Comparison of ENCODE assay signal across 9 cellular contexts in genomic region chr1:9127395-9128160, GRCh38. TPM values are rescaled to one million over a fixed set of nuclear protein-coding genes. Genes with fewer than 3 reads are reported as not detected.
DNase-seq lines count a peak whose midpoint lies in the region.
"Had no signal": no experiment of that assay in that cellular context is flagged by ENCODE, and none has a peak within 500 bp of the region (broad histone marks: within the 10 kb centered on the region; RNA-seq: fewer than 3 reads in every experiment).

No MANE protein-coding gene starts in this region.

- H3K27me3 Mint-ChIP-seq in activated T-helper 2 cell treated with anti-CD3 and anti-CD28 coated beads, Interferon-gamma antibody, Interleukin-2, Interleukin-4, amounts not matched to agents 10 μg/mL and 5 μg/mL and 100 μg/mL, durations not matched to agents 14 hours and 24 hours and 36 hours (ENCODE audit: low read depth) = peaks cover 11% of the 10 kb centered on the region

- H3K9ac ChIP-seq in iPS-15b (ENCODE audit: low read depth, low read length) (no peak overlapping the region), skeletal muscle tissue (ENCODE audit: low read depth in 1 of 3, low read length in 3 of 3) (peak overlapping the region; percentile 95 to 100 (median 99))

- H3K4me3 ChIP-seq in H7 (ENCODE audit: insufficient read depth, low read depth, low read length) (peak overlapping the region; percentile 73), iPS-15b (ENCODE audit: low read depth, low read length) (peak overlapping the region; percentile 66), skeletal muscle tissue (ENCODE audit: low read length in 3 of 3) (peak overlapping the region; percentile 76 to 93 (median 78))

- no peaks in the 10 kb centered on the region for H3K36me3 Mint-ChIP-seq in activated T-helper 2 cell treated with anti-CD3 and anti-CD28 coated beads, Interferon-gamma antibody, Interleukin-2, Interleukin-4, amounts not matched to agents 10 μg/mL and 5 μg/mL and 100 μg/mL, durations not matched to agents 14 hours and 24 hours and 36 hours (ENCODE audit: low read depth)

- H3K36me3 ChIP-seq in H7 (replicated peaks; ENCODE audit: control insufficient read depth, insufficient read depth, low read length) (no peaks in the 10 kb centered on the region), iPS-15b (ENCODE audit: control insufficient read depth, insufficient read depth, low read length) (no peaks in the 10 kb centered on the region), skeletal muscle tissue (ENCODE audit: control insufficient read depth in 3 of 3, insufficient read depth in 3 of 3, low read length in 3 of 3) (no peaks in the 10 kb centered on the region)

- H3K4me3 Mint-ChIP-seq in activated T-helper 2 cell treated with anti-CD3 and anti-CD28 coated beads, Interferon-gamma antibody, Interleukin-2, Interleukin-4, amounts not matched to agents 10 μg/mL and 5 μg/mL and 100 μg/mL, durations not matched to agents 14 hours and 24 hours and 36 hours (ENCODE audit: low read depth) = peak overlapping the region; percentile 85

- H3K9me3 ChIP-seq in iPS-15b (ENCODE audit: control insufficient read depth, insufficient read depth, low read length) = no peaks in the 10 kb centered on the region
- no peaks in the 10 kb centered on the region for H3K9me3 ChIP-seq in skeletal muscle tissue (ENCODE audit: control insufficient read depth in 3 of 3, low read length in 3 of 3)

- H3K27me3 ChIP-seq in H7 (ENCODE audit: control insufficient read depth, insufficient read depth, low read length) (peaks cover 15% of the 10 kb centered on the region), iPS-15b (ENCODE audit: control insufficient read depth, insufficient read depth, low read length) (peaks cover 13% of the 10 kb centered on the region), skeletal muscle tissue (ENCODE audit: control insufficient read depth in 3 of 3, insufficient read depth in 3 of 3, low read length in 3 of 3) (no peaks in the 10 kb centered on the region)

- H3K27ac ChIP-seq in skeletal muscle tissue (ENCODE audit: low read depth, low read length) = peak overlapping the region; percentile 96

- intact Hi-C loops in activated T-helper 2 cell treated with anti-CD3 and anti-CD28 coated beads, Interferon-gamma antibody, Interleukin-2, Interleukin-4, amounts not matched to agents 10 μg/mL and 5 μg/mL and 100 μg/mL, durations not matched to agents 14 hours and 24 hours and 36 hours (cut with micrococcal nuclease) = no loop called here

- H3K9me3 Mint-ChIP-seq in activated T-helper 2 cell treated with anti-CD3 and anti-CD28 coated beads, Interferon-gamma antibody, Interleukin-2, Interleukin-4, amounts not matched to agents 10 μg/mL and 5 μg/mL and 100 μg/mL, durations not matched to agents 14 hours and 24 hours and 36 hours = no peaks in the 10 kb centered on the region

- H3K4me1 ChIP-seq in iPS-15b (ENCODE audit: control insufficient read depth, insufficient read depth, low read length) = no peaks in the 10 kb centered on the region
- peaks cover 19 to 37% (median 35%) of the 10 kb centered on the region in 3 donors for H3K4me1 ChIP-seq in skeletal muscle tissue (ENCODE audit: control insufficient read depth in 3 of 3, insufficient read depth in 3 of 3, low read length in 3 of 3)

- DNase-seq in H7 (peak; percentile 34), epidermal melanocyte (ENCODE audit: insufficient read length, low spot score) (no peak), NK-92 (lab: John Stamatoyannopoulos, UW; ENCODE audit: unreplicated experiment) (no peak), cortex of kidney (lab: John Stamatoyannopoulos, UW) (no peak), occipital lobe (lab: John Stamatoyannopoulos, UW) (no peak)
- no peak for DNase-seq in activated T-helper 2 cell treated with anti-CD3 and anti-CD28 coated beads, Interferon-gamma antibody, Interleukin-2, Interleukin-4, amounts not matched to agents 10 μg/mL and 5 μg/mL and 100 μg/mL, durations not matched to agents 14 hours and 24 hours and 36 hours (ENCODE audit: low spot score)
- DNase-seq: foreskin melanocyte had no signal

- no peak overlapping the region for H3K27ac Mint-ChIP-seq in activated T-helper 2 cell treated with anti-CD3 and anti-CD28 coated beads, Interferon-gamma antibody, Interleukin-2, Interleukin-4, amounts not matched to agents 10 μg/mL and 5 μg/mL and 100 μg/mL, durations not matched to agents 14 hours and 24 hours and 36 hours

- H3K4me1 Mint-ChIP-seq in activated T-helper 2 cell treated with anti-CD3 and anti-CD28 coated beads, Interferon-gamma antibody, Interleukin-2, Interleukin-4, amounts not matched to agents 10 μg/mL and 5 μg/mL and 100 μg/mL, durations not matched to agents 14 hours and 24 hours and 36 hours (ENCODE audit: low read depth) = peaks cover 38% of the 10 kb centered on the region

RNA-seq across cellular contexts. Expression of gene GPR157, which starts 1.3 kb away (rescaled TPM):
- 7.5 and 24.8 TPM in 2 replicates for total RNA-seq in H7 (2014; rRNA removed; shearing (Covaris generic))
- 6.9 and 7.7 TPM in 2 replicates for total RNA-seq in activated T-helper 2 cell treated with anti-CD3 and anti-CD28 coated beads, Interferon-gamma antibody, Interleukin-2, Interleukin-4, amounts not matched to agents 10 μg/mL and 5 μg/mL and 100 μg/mL, durations not matched to agents 14 hours and 24 hours and 36 hours
- 2.6 TPM for total RNA-seq in skeletal muscle tissue
- total RNA-seq in occipital lobe = 0.47 TPM

RNA-seq across cellular contexts. Expression of gene SLC2A5, which starts 58.1 kb away (rescaled TPM):
- total RNA-seq in H7 (2014; rRNA removed; shearing (Covaris generic)) = 0.03 TPM in 1 of 2 replicates, not detected in the other
- not detected in 2 replicates for total RNA-seq in activated T-helper 2 cell treated with anti-CD3 and anti-CD28 coated beads, Interferon-gamma antibody, Interleukin-2, Interleukin-4, amounts not matched to agents 10 μg/mL and 5 μg/mL and 100 μg/mL, durations not matched to agents 14 hours and 24 hours and 36 hours
- total RNA-seq in skeletal muscle tissue (8.9 TPM), occipital lobe (2.5 TPM)
